27 cellular contexts compared by ENCODE assay signal in genomic region chr10:124251317-124251716, GRCh38.
DNase-seq lines count a peak whose midpoint lies in the region; ATAC-seq, FAIRE-seq and TF ChIP-seq lines count a peak whose summit lies in the region.
"Had no signal": no experiment of that assay in that cellular context is flagged by ENCODE, and none has a peak within 500 bp of the region (broad histone marks: within the 10 kb centered on the region; RNA-seq: fewer than 3 reads in every experiment).

No MANE protein-coding gene starts in this region.

- H3K36me3 ChIP-seq in GM12878 (ENCODE audit: control insufficient read depth in 2 of 2, insufficient read depth in 2 of 2, low read length in 1 of 2) (no peaks in the 10 kb centered on the region), spleen (no peaks in the 10 kb centered on the region), Caco-2 (ENCODE audit: control insufficient read depth, insufficient read depth, low read length) (no peaks in the 10 kb centered on the region)
- H3K36me3 ChIP-seq: tibial artery had no signal

- RAD21 ChIA-PET in GM12878 (lab: Charles Lee; ENCODE audit: unreplicated experiment) = interaction anchor here (1.0 to 2.8 kb wide), 4 partner anchors 35 to 257 kb away, joined by 4 to 13 read pairs (median 8); no protein-coding TSS in a partner anchor

- H3K36me3 Mint-ChIP-seq in Caco-2 (ENCODE audit: insufficient read depth, unreplicated experiment) = no peaks in the 10 kb centered on the region
- H3K36me3 Mint-ChIP-seq: naive thymus-derived CD8-positive, alpha-beta T cell had no signal

- H3K27ac Mint-ChIP-seq in Caco-2 (ENCODE audit: unreplicated experiment) = no peak overlapping the region
- H3K27ac Mint-ChIP-seq: activated CD8-positive, alpha-beta T cell treated with anti-CD3 and anti-CD28 coated beads, Interleukin-2, amount 10 ng/mL, durations not matched to agents 7 days and 5 days; activated naive CD8-positive, alpha-beta T cell treated with anti-CD3 and anti-CD28 coated beads, Interleukin-2, amount 50 U/mL, for 24 hours; naive thymus-derived CD8-positive, alpha-beta T cell had no signal

- no peak overlapping the region for H3K9ac ChIP-seq in GM12878 (ENCODE audit: control insufficient read depth, insufficient read depth, low read length)

- no peaks in the 10 kb centered on the region for H3K79me2 ChIP-seq in GM12878 (ENCODE audit: control insufficient read depth, insufficient read depth, low read length)

- no peak for TF ChIP-seq POLR2A in GM12878 (IDR thresholded peaks at IDR 0.05; ENCODE audit: low read depth, low read length)
- TF ChIP-seq POLR2A in spleen (IDR thresholded peaks at IDR 0.05) = no peak

- TF ChIP-seq RAD21 in GM12878 (IDR thresholded peaks at IDR 0.05; ENCODE audit: insufficient read depth, low read depth, low read length) = no peak

- no peaks in the 10 kb centered on the region for H3K4me1 Mint-ChIP-seq in Caco-2 (ENCODE audit: low read depth, unreplicated experiment)
- H3K4me1 Mint-ChIP-seq: central memory CD8-positive, alpha-beta T cell had no signal

- SMC1A ChIA-PET in GM12878 (lab: Charles Lee; ENCODE audit: uncharacterized antibody, unreplicated experiment) = interaction anchor here (0.8 to 3.8 kb wide), 8 partner anchors 10 to 255 kb away, joined by 3 to 23 read pairs (median 6); no protein-coding TSS in a partner anchor

- H2AFZ ChIP-seq in GM12878 (ENCODE audit: control insufficient read depth, low read depth, low read length) = peak overlapping the region; percentile 63

- intact Hi-C loops in GM12878 (cut with micrococcal nuclease; ENCODE audit: unreplicated experiment) = loop anchor here (5.0 to 10.0 kb wide), 2 partner anchors 36 to 133 kb away; no protein-coding TSS in a partner anchor
- intact Hi-C loops in spleen (cut with DNase I; ENCODE audit: low total_unique reads) = no loop called here
- intact Hi-C loops in Caco-2 (cut with micrococcal nuclease; ENCODE audit: unreplicated experiment) = no loop called here
- intact Hi-C loops in dorsolateral prefrontal cortex (cut with DNase I) = no loop called here

- H3K4me3 ChIP-seq in GM12878 (0 out of 2 replicates have a peak overlapping the region, but pooled peaks have one; percentile 2), spleen (no peak overlapping the region), Caco-2 (ENCODE audit: low read depth, low read length) (no peak overlapping the region), dorsolateral prefrontal cortex (no peak overlapping the region)
- H3K4me3 ChIP-seq: tibial artery had no signal

- no peak for TF ChIP-seq EP300 in GM12878 (IDR thresholded peaks at IDR 0.05; ENCODE audit: borderline replicate concordance in 1 of 2, control insufficient read depth in 1 of 2, low read depth in 2 of 2, low read length in 2 of 2)

- H3K4me1 ChIP-seq in GM12878 (ENCODE audit: control insufficient read depth, insufficient read depth, low read length) (peaks cover 45% of the 10 kb centered on the region), spleen (peaks cover 10 to 54% (median 32%) of the 10 kb centered on the region in 6 donors), Caco-2 (no peaks in the 10 kb centered on the region)

- H4K20me1 ChIP-seq in GM12878 (ENCODE audit: control insufficient read depth, insufficient read depth) = no peaks in the 10 kb centered on the region

- H3K27ac ChIP-seq in GM12878 (ENCODE audit: control insufficient read depth, insufficient read depth) (peak overlapping the region; percentile 66), spleen (peak overlapping the region in 6 of 8 donors; percentile 22 to 74 (median 48)), dorsolateral prefrontal cortex (no peak overlapping the region)
- H3K27ac ChIP-seq: tibial artery had no signal

- peak overlapping the region; percentile 69 for H3K4me2 ChIP-seq in GM12878 (ENCODE audit: control insufficient read depth, insufficient read depth)

- WGBS in GM12878 (ENCODE audit: insufficient coverage, insufficient replicate concordance, low lambda C conversion rate, missing lambda C conversion rate) = 0% methylated on average over 4 of the region's 4 CpGs
- 14 to 31% (median 18%) methylated on average over 4 of the region's 4 CpGs for WGBS in spleen, 5 donors

- BruUV-seq in GM12878 (replicated peaks; lab: Mats Ljungman, UMichigan) = no TSS peak
- no TSS peak for BruUV-seq in Caco-2 (replicated peaks; lab: Mats Ljungman, UMichigan)

- no peak overlapping the region for H3K4me3 Mint-ChIP-seq in Caco-2 (ENCODE audit: unreplicated experiment)
- H3K4me3 Mint-ChIP-seq: activated CD8-positive, alpha-beta T cell treated with anti-CD3 and anti-CD28 coated beads, Interleukin-2, amount 10 ng/mL, durations not matched to agents 7 days and 5 days; activated naive CD8-positive, alpha-beta T cell treated with anti-CD3 and anti-CD28 coated beads, Interleukin-2, amount 50 U/mL, for 24 hours; central memory CD8-positive, alpha-beta T cell; naive thymus-derived CD8-positive, alpha-beta T cell had no signal

- no peak for TF ChIP-seq CTCF in GM12878 (IDR thresholded peaks at IDR 0.05 in 2 of 3, conservative IDR thresholded peaks at IDR 0.05 in 1 of 3; ENCODE audit: control insufficient read depth in 2 of 3, extremely low read depth in 1 of 3, insufficient read depth in 1 of 3, low read depth in 3 of 3, low read length in 3 of 3)
- no peak for TF ChIP-seq CTCF in spleen (IDR thresholded peaks at IDR 0.05 in 8 of 11, conservative IDR thresholded peaks at IDR 0.05 in 3 of 11)
- no peak for TF ChIP-seq CTCF in Caco-2 (IDR thresholded peaks at IDR 0.05; ENCODE audit: insufficient read depth in 1 of 2, low read depth in 1 of 2, low read length in 1 of 2, severe bottlenecking in 1 of 2, unreplicated experiment in 1 of 2)
- no peak for TF ChIP-seq CTCF in dorsolateral prefrontal cortex (IDR thresholded peaks at IDR 0.05 in 54 of 56, conservative IDR thresholded peaks at IDR 0.05 in 2 of 56; ENCODE audit: low read depth in 1 of 56, partially characterized antibody in 56 of 56)

- DNase-seq in NCI-H2196 (lab: John Stamatoyannopoulos, UW; ENCODE audit: unreplicated experiment) (peak; percentile 1), NCI-H2196 treated with DMSO at 0.1 percent for 48 hours (lab: John Stamatoyannopoulos, UW; ENCODE audit: unreplicated experiment) (no peak), MV-4-11 (lab: John Stamatoyannopoulos, UW) (peak; percentile 12), GM12878 (ENCODE audit: low read depth, low spot score) (peak; percentile 60), spleen (no peak), globus pallidus (ENCODE audit: low spot score) (no peak), Caco-2 (no peak), dorsolateral prefrontal cortex (no peak)
- DNase-seq: activated CD8-positive, alpha-beta T cell treated with anti-CD3 and anti-CD28 coated beads, Interleukin-2, amount 10 ng/mL, durations not matched to agents 7 days and 5 days; activated gamma-delta T cell treated with Interleukin-2 at 50 U/mL for 16 hours; activated naive CD8-positive, alpha-beta T cell treated with anti-CD3 and anti-CD28 coated beads, Interleukin-2, amount 50 U/mL, for 24 hours; Karpas-422; left ventricle myocardium superior; midbrain; naive thymus-derived CD8-positive, alpha-beta T cell; NCI-H1930; NCI-H226; occipital lobe; PC-3; Right ventricle myocardium superior; stimulated activated CD4-positive, alpha-beta T cell treated with anti-CD3 and anti-CD28 coated beads, Interleukin-2, amount 100 ng/mL, for 24 hours; tibial artery had no signal

- H3K9me3 Mint-ChIP-seq in Caco-2 (ENCODE audit: unreplicated experiment) = peaks cover 10% of the 10 kb centered on the region
- H3K9me3 Mint-ChIP-seq: activated naive CD8-positive, alpha-beta T cell treated with anti-CD3 and anti-CD28 coated beads, Interleukin-2, amount 50 U/mL, for 24 hours; central memory CD8-positive, alpha-beta T cell; naive thymus-derived CD8-positive, alpha-beta T cell had no signal

- POLR2A ChIA-PET in GM12878 (lab: Charles Lee) = no interaction called here
- POLR2A ChIA-PET in Caco-2 (lab: Charles Lee) = no interaction called here

- H3K27me3 ChIP-seq in GM12878 (replicated peaks in 1 of 2; ENCODE audit: control insufficient read depth in 2 of 2, insufficient read depth in 2 of 2, low read length in 1 of 2) (no peaks in the 10 kb centered on the region; a peak in 1 of 4 replicates), spleen (replicated peaks in 1 of 7) (no peaks in the 10 kb centered on the region), Caco-2 (replicated peaks; ENCODE audit: control insufficient read depth, insufficient read depth, low read length) (no peaks in the 10 kb centered on the region), dorsolateral prefrontal cortex (no peaks in the 10 kb centered on the region)
- H3K27me3 ChIP-seq: tibial artery had no signal

- in situ Hi-C loops in GM12878 (cut with MboI) = no loop called here

- peak; percentile 49 for FAIRE-seq in GM12878 (lab: Jason Lieb, UNC)
- FAIRE-seq: A204.1, GM12892, H1, islet of Langerhans had no signal

- peaks cover 10% of the 10 kb centered on the region for H3K27me3 Mint-ChIP-seq in Caco-2 (ENCODE audit: insufficient read depth, unreplicated experiment)

- ATAC-seq in GM12878 = peak; percentile 53
- ATAC-seq: activated CD8-positive, alpha-beta T cell treated with anti-CD3 and anti-CD28 coated beads, Interleukin-2, amount 10 ng/mL, durations not matched to agents 7 days and 5 days; activated naive CD8-positive, alpha-beta T cell treated with anti-CD3 and anti-CD28 coated beads, Interleukin-2, amount 50 U/mL, for 24 hours; left ventricle myocardium superior; naive thymus-derived CD8-positive, alpha-beta T cell; PC-3 had no signal

- CTCF ChIA-PET in GM12878 (lab: Yijun Ruan, JAX) = interaction anchor here (1.1 to 2.3 kb wide), 4 partner anchors 55 to 257 kb away, joined by 3 to 8 read pairs (median 5); no protein-coding TSS in a partner anchor
- CTCF ChIA-PET in Caco-2 (lab: Charles Lee) = no interaction called here

- H3K9me3 ChIP-seq in GM12878 (replicated peaks; ENCODE audit: control insufficient read depth, insufficient read depth, low read length) (peaks cover 2% of the 10 kb centered on the region; the same call in 2 of the 3 replicates), spleen (peaks cover 0 to 9% (median 1%) of the 10 kb centered on the region in 8 donors), Caco-2 (no peaks in the 10 kb centered on the region)
- H3K9me3 ChIP-seq: tibial artery had no signal

TF ChIP-seq in GM12878, 131 proteins besides CTCF, POLR2A, EP300 and RAD21:
- TF ChIP-seq SPI1 (IDR thresholded peaks at IDR 0.05; ENCODE audit: borderline replicate concordance, insufficient read depth, low read depth, low read length) = peak; percentile 36; the same call in 1 of the 2 replicates
- no peak for TF ChIP-seq ZSCAN29 (IDR thresholded peaks at IDR 0.05)
- no peak for TF ChIP-seq RAD51 (IDR thresholded peaks at IDR 0.05)

Comparison
In these comparisons a context has a peak if more than half of its experiments do, and no peak if none do; other contexts are left out.
1. DNase-seq: peak in NCI-H2196 (single experiment), MV-4-11 (single experiment) and GM12878 (single experiment); none in NCI-H2196 treated with DMSO at 0.1 percent for 48 hours (single experiment), spleen (single experiment), globus pallidus (single experiment), Caco-2 (0 of 2) and dorsolateral prefrontal cortex (0 of 10).
2. H3K27ac ChIP-seq: peak in GM12878 (single experiment) and spleen (6 of 8); none in dorsolateral prefrontal cortex (0 of 59).